Comparison of ENCODE assay signal across 1 cellular context in the genomic region with DNA sequence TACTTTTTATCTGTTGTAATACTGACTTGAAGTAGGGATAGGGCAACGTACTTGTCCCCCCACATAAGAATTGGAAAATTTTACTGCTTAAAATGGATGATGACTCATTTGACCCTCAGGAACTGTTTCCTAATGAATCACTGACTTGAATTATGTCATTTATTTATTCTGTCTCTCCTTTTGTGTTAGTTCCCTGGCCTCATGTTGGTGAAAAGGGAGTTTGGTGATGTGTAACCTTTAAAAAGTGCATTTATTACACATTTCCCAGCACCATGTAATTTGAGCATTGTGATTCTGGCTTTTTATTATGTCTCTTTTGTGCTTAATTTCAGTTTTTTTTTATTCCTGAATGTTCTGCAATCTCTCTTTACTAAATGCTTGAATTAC.
TF ChIP-seq lines count a peak whose summit lies in the region.

No MANE protein-coding gene starts in this region.

TF ChIP-seq in HEK293, 187 proteins besides CTCF, POLR2A, EP300 and RAD21 (continued from another document and continues in another):
- TF ChIP-seq, protein P1, sequence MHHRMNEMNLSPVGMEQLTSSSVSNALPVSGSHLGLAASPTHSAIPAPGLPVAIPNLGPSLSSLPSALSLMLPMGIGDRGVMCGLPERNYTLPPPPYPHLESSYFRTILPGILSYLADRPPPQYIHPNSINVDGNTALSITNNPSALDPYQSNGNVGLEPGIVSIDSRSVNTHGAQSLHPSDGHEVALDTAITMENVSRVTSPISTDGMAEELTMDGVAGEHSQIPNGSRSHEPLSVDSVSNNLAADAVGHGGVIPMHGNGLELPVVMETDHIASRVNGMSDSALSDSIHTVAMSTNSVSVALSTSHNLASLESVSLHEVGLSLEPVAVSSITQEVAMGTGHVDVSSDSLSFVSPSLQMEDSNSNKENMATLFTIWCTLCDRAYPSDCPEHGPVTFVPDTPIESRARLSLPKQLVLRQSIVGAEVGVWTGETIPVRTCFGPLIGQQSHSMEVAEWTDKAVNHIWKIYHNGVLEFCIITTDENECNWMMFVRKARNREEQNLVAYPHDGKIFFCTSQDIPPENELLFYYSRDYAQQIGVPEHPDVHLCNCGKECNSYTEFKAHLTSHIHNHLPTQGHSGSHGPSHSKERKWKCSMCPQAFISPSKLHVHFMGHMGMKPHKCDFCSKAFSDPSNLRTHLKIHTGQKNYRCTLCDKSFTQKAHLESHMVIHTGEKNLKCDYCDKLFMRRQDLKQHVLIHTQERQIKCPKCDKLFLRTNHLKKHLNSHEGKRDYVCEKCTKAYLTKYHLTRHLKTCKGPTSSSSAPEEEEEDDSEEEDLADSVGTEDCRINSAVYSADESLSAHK (tag by site-specific recombination; IDR thresholded peaks at IDR 0.05) = peak; percentile 47; the same call in 1 of the 2 replicates
- no peak for TF ChIP-seq ZNF768 (tag by site-specific recombination; IDR thresholded peaks at IDR 0.05)
- TF ChIP-seq, protein P2, sequence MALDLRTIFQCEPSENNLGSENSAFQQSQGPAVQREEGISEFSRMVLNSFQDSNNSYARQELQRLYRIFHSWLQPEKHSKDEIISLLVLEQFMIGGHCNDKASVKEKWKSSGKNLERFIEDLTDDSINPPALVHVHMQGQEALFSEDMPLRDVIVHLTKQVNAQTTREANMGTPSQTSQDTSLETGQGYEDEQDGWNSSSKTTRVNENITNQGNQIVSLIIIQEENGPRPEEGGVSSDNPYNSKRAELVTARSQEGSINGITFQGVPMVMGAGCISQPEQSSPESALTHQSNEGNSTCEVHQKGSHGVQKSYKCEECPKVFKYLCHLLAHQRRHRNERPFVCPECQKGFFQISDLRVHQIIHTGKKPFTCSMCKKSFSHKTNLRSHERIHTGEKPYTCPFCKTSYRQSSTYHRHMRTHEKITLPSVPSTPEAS (tag by site-specific recombination; IDR thresholded peaks at IDR 0.05) = no peak
- TF ChIP-seq GLIS1 (tag by site-specific recombination; IDR thresholded peaks at IDR 0.05) = peak; percentile 47
- peak; percentile 71; the same call in 1 of the 2 replicates for TF ChIP-seq ZBTB20 (tag by site-specific recombination; IDR thresholded peaks at IDR 0.05)
- TF ChIP-seq ZNF530 (tag by site-specific recombination; IDR thresholded peaks at IDR 0.05; ENCODE audit: low read depth) = no peak
- peak; percentile 95 for TF ChIP-seq SP7 (tag by site-specific recombination; IDR thresholded peaks at IDR 0.05)
- TF ChIP-seq ZNF354C (tag by site-specific recombination; IDR thresholded peaks at IDR 0.05; ENCODE audit: borderline replicate concordance, low read depth) = no peak
- no peak for TF ChIP-seq ZBTB8A (tag by site-specific recombination; IDR thresholded peaks at IDR 0.05)
- TF ChIP-seq MZF1 (tag by site-specific recombination; IDR thresholded peaks at IDR 0.05; ENCODE audit: borderline replicate concordance) = peak; percentile 52
- no peak for TF ChIP-seq ZNF211 (tag by site-specific recombination; IDR thresholded peaks at IDR 0.05; ENCODE audit: low read depth)
- TF ChIP-seq, protein P3, sequence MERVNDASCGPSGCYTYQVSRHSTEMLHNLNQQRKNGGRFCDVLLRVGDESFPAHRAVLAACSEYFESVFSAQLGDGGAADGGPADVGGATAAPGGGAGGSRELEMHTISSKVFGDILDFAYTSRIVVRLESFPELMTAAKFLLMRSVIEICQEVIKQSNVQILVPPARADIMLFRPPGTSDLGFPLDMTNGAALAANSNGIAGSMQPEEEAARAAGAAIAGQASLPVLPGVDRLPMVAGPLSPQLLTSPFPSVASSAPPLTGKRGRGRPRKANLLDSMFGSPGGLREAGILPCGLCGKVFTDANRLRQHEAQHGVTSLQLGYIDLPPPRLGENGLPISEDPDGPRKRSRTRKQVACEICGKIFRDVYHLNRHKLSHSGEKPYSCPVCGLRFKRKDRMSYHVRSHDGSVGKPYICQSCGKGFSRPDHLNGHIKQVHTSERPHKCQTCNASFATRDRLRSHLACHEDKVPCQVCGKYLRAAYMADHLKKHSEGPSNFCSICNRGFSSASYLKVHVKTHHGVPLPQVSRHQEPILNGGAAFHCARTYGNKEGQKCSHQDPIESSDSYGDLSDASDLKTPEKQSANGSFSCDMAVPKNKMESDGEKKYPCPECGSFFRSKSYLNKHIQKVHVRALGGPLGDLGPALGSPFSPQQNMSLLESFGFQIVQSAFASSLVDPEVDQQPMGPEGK (tag by site-specific recombination; IDR thresholded peaks at IDR 0.05) = peak; percentile 50; the same call in 1 of the 2 replicates
- no peak for TF ChIP-seq ZNF76 (tag by site-specific recombination; IDR thresholded peaks at IDR 0.05; ENCODE audit: borderline replicate concordance, low read depth)
- TF ChIP-seq ZNF292 (tag by site-specific recombination; IDR thresholded peaks at IDR 0.05; ENCODE audit: borderline replicate concordance, low read depth) = no peak
- 0 out of 2 replicates have a peak, but pooled peaks have one; percentile 53 for TF ChIP-seq ZBTB1 (tag by site-specific recombination; IDR thresholded peaks at IDR 0.05)
- TF ChIP-seq SP2 (tag by site-specific recombination; IDR thresholded peaks at IDR 0.05) = no peak
- TF ChIP-seq, protein P4, sequence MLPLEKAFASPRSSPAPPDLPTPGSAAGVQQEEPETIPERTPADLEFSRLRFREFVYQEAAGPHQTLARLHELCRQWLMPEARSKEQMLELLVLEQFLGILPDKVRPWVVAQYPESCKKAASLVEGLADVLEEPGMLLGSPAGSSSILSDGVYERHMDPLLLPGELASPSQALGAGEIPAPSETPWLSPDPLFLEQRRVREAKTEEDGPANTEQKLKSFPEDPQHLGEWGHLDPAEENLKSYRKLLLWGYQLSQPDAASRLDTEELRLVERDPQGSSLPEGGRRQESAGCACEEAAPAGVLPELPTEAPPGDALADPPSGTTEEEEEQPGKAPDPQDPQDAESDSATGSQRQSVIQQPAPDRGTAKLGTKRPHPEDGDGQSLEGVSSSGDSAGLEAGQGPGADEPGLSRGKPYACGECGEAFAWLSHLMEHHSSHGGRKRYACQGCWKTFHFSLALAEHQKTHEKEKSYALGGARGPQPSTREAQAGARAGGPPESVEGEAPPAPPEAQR (tag by site-specific recombination; IDR thresholded peaks at IDR 0.05) = no peak
- no peak for TF ChIP-seq GLI2 (tag by site-specific recombination; IDR thresholded peaks at IDR 0.05; ENCODE audit: borderline replicate concordance, low read depth)
- peak; percentile 36; the same call in 1 of the 2 replicates for TF ChIP-seq OSR2 (tag by site-specific recombination; IDR thresholded peaks at IDR 0.05)
- TF ChIP-seq, protein P5, sequence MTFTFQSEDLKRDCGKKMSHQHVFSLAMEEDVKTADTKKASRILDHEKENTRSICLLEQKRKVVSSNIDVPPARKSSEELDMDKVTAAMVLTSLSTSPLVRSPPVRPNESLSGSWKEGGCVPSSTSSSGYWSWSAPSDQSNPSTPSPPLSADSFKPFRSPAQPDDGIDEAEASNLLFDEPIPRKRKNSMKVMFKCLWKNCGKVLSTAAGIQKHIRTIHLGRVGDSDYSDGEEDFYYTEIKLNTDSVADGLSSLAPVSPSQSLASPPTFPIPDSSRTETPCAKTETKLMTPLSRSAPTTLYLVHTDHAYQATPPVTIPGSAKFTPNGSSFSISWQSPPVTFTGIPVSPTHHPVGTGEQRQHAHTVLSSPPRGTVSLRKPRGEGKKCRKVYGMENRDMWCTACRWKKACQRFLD (tag by site-specific recombination; IDR thresholded peaks at IDR 0.05) = no peak
- TF ChIP-seq ZNF341 (tag by site-specific recombination; IDR thresholded peaks at IDR 0.05; ENCODE audit: low read depth) = no peak
- TF ChIP-seq ZNF561 (tag by site-specific recombination; IDR thresholded peaks at IDR 0.05; ENCODE audit: borderline replicate concordance) = no peak
- TF ChIP-seq ZNF239 (tag by site-specific recombination; IDR thresholded peaks at IDR 0.05) = no peak
- TF ChIP-seq, protein P6, sequence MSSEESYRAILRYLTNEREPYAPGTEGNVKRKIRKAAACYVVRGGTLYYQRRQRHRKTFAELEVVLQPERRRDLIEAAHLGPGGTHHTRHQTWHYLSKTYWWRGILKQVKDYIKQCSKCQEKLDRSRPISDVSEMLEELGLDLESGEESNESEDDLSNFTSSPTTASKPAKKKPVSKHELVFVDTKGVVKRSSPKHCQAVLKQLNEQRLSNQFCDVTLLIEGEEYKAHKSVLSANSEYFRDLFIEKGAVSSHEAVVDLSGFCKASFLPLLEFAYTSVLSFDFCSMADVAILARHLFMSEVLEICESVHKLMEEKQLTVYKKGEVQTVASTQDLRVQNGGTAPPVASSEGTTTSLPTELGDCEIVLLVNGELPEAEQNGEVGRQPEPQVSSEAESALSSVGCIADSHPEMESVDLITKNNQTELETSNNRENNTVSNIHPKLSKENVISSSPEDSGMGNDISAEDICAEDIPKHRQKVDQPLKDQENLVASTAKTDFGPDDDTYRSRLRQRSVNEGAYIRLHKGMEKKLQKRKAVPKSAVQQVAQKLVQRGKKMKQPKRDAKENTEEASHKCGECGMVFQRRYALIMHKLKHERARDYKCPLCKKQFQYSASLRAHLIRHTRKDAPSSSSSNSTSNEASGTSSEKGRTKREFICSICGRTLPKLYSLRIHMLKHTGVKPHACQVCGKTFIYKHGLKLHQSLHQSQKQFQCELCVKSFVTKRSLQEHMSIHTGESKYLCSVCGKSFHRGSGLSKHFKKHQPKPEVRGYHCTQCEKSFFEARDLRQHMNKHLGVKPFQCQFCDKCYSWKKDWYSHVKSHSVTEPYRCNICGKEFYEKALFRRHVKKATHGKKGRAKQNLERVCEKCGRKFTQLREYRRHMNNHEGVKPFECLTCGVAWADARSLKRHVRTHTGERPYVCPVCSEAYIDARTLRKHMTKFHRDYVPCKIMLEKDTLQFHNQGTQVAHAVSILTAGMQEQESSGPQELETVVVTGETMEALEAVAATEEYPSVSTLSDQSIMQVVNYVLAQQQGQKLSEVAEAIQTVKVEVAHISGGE (tag by site-specific recombination; conservative IDR thresholded peaks at IDR 0.05; ENCODE audit: low read depth) = no peak
- peak; percentile 87 for TF ChIP-seq ZNF629 (tag by site-specific recombination; IDR thresholded peaks at IDR 0.05)
- no peak for TF ChIP-seq ZNF121 (tag by site-specific recombination; IDR thresholded peaks at IDR 0.05)
- TF ChIP-seq KLF16 (tag by site-specific recombination; IDR thresholded peaks at IDR 0.05) = no peak
- TF ChIP-seq ZNF169 (tag by site-specific recombination; IDR thresholded peaks at IDR 0.05) = no peak
- no peak for TF ChIP-seq ZNF10 (tag by site-specific recombination; IDR thresholded peaks at IDR 0.05)
- no peak for TF ChIP-seq ZNF610 (tag by site-specific recombination; IDR thresholded peaks at IDR 0.05; ENCODE audit: borderline replicate concordance)
- TF ChIP-seq, protein P7, sequence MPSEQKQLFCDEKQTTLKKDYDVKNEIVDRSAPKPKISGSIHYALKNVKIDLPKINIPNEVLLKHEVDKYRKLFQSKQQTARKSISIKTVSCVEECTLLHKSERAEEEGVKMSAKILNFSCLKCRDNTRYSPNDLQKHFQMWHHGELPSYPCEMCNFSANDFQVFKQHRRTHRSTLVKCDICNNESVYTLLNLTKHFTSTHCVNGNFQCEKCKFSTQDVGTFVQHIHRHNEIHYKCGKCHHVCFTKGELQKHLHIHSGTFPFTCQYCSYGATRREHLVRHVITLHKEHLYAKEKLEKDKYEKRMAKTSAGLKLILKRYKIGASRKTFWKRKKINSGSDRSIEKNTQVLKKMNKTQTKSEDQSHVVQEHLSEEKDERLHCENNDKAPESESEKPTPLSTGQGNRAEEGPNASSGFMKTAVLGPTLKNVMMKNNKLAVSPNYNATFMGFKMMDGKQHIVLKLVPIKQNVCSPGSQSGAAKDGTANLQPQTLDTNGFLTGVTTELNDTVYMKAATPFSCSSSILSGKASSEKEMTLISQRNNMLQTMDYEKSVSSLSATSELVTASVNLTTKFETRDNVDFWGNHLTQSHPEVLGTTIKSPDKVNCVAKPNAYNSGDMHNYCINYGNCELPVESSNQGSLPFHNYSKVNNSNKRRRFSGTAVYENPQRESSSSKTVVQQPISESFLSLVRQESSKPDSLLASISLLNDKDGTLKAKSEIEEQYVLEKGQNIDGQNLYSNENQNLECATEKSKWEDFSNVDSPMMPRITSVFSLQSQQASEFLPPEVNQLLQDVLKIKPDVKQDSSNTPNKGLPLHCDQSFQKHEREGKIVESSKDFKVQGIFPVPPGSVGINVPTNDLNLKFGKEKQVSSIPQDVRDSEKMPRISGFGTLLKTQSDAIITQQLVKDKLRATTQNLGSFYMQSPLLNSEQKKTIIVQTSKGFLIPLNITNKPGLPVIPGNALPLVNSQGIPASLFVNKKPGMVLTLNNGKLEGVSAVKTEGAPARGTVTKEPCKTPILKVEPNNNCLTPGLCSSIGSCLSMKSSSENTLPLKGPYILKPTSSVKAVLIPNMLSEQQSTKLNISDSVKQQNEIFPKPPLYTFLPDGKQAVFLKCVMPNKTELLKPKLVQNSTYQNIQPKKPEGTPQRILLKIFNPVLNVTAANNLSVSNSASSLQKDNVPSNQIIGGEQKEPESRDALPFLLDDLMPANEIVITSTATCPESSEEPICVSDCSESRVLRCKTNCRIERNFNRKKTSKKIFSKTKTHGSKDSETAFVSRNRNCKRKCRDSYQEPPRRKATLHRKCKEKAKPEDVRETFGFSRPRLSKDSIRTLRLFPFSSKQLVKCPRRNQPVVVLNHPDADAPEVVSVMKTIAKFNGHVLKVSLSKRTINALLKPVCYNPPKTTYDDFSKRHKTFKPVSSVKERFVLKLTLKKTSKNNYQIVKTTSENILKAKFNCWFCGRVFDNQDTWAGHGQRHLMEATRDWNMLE (tag by site-specific recombination; conservative IDR thresholded peaks at IDR 0.05; ENCODE audit: low read depth) = peak; percentile 54; the same call in 1 of the 2 replicates
- TF ChIP-seq, protein P8, sequence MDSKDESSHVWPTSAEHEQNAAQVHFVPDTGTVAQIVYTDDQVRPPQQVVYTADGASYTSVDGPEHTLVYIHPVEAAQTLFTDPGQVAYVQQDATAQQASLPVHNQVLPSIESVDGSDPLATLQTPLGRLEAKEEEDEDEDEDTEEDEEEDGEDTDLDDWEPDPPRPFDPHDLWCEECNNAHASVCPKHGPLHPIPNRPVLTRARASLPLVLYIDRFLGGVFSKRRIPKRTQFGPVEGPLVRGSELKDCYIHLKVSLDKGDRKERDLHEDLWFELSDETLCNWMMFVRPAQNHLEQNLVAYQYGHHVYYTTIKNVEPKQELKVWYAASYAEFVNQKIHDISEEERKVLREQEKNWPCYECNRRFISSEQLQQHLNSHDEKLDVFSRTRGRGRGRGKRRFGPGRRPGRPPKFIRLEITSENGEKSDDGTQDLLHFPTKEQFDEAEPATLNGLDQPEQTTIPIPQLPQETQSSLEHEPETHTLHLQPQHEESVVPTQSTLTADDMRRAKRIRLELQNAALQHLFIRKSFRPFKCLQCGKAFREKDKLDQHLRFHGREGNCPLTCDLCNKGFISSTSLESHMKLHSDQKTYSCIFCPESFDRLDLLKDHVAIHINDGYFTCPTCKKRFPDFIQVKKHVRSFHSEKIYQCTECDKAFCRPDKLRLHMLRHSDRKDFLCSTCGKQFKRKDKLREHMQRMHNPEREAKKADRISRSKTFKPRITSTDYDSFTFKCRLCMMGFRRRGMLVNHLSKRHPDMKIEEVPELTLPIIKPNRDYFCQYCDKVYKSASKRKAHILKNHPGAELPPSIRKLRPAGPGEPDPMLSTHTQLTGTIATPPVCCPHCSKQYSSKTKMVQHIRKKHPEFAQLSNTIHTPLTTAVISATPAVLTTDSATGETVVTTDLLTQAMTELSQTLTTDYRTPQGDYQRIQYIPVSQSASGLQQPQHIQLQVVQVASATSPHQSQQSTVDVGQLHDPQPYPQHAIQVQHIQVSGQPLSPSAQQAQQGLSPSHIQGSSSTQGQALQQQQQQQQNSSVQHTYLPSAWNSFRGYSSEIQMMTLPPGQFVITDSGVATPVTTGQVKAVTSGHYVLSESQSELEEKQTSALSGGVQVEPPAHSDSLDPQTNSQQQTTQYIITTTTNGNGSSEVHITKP (tag by site-specific recombination; IDR thresholded peaks at IDR 0.05) = peak; percentile 66; the same call in 1 of the 2 replicates
- no peak for TF ChIP-seq ZNF664 (tag by site-specific recombination; IDR thresholded peaks at IDR 0.05)
